ENCODE assay signal across 1 cellular context in genomic region chr6:149451361-149452061, GRCh38.
TF ChIP-seq lines count a peak whose summit lies in the region.

No MANE protein-coding gene starts in this region.

TF ChIP-seq in SK-N-SH treated with all-trans-retinoic acid at 6 μM for 48 hours, 23 proteins besides CTCF, POLR2A, EP300 and RAD21 (continued from another document):
- TF ChIP-seq, protein P1, sequence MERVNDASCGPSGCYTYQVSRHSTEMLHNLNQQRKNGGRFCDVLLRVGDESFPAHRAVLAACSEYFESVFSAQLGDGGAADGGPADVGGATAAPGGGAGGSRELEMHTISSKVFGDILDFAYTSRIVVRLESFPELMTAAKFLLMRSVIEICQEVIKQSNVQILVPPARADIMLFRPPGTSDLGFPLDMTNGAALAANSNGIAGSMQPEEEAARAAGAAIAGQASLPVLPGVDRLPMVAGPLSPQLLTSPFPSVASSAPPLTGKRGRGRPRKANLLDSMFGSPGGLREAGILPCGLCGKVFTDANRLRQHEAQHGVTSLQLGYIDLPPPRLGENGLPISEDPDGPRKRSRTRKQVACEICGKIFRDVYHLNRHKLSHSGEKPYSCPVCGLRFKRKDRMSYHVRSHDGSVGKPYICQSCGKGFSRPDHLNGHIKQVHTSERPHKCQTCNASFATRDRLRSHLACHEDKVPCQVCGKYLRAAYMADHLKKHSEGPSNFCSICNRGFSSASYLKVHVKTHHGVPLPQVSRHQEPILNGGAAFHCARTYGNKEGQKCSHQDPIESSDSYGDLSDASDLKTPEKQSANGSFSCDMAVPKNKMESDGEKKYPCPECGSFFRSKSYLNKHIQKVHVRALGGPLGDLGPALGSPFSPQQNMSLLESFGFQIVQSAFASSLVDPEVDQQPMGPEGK (CRISPR knock-in tag; IDR thresholded peaks at IDR 0.05; ENCODE audit: borderline replicate concordance): no peak
- TF ChIP-seq POU6F1 (CRISPR knock-in tag; IDR thresholded peaks at IDR 0.05; ENCODE audit: borderline replicate concordance, low read depth) (no peak), TSHZ2 (CRISPR knock-in tag; IDR thresholded peaks at IDR 0.05) (no peak), BACH2 (CRISPR knock-in tag; IDR thresholded peaks at IDR 0.05; ENCODE audit: borderline replicate concordance) (no peak), ZNF8 (CRISPR knock-in tag; IDR thresholded peaks at IDR 0.05) (no peak), ISL1 (CRISPR knock-in tag; IDR thresholded peaks at IDR 0.05) (no peak), TOX (CRISPR knock-in tag; IDR thresholded peaks at IDR 0.05; ENCODE audit: borderline replicate concordance) (no peak), ZNF70 (CRISPR knock-in tag; IDR thresholded peaks at IDR 0.05) (no peak), ZFP3 (CRISPR knock-in tag; IDR thresholded peaks at IDR 0.05) (no peak), ZC3H10 (CRISPR knock-in tag; IDR thresholded peaks at IDR 0.05) (no peak), TCF4 (CRISPR knock-in tag; IDR thresholded peaks at IDR 0.05; ENCODE audit: borderline replicate concordance) (no peak), PPARA (CRISPR knock-in tag; IDR thresholded peaks at IDR 0.05; ENCODE audit: borderline replicate concordance) (no peak)
- TF ChIP-seq, protein P2, sequence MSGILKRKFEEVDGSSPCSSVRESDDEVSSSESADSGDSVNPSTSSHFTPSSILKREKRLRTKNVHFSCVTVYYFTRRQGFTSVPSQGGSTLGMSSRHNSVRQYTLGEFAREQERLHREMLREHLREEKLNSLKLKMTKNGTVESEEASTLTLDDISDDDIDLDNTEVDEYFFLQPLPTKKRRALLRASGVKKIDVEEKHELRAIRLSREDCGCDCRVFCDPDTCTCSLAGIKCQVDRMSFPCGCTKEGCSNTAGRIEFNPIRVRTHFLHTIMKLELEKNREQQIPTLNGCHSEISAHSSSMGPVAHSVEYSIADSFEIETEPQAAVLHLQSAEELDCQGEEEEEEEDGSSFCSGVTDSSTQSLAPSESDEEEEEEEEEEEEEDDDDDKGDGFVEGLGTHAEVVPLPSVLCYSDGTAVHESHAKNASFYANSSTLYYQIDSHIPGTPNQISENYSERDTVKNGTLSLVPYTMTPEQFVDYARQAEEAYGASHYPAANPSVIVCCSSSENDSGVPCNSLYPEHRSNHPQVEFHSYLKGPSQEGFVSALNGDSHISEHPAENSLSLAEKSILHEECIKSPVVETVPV (CRISPR knock-in tag; IDR thresholded peaks at IDR 0.05): no peak
